In the genomic region with DNA sequence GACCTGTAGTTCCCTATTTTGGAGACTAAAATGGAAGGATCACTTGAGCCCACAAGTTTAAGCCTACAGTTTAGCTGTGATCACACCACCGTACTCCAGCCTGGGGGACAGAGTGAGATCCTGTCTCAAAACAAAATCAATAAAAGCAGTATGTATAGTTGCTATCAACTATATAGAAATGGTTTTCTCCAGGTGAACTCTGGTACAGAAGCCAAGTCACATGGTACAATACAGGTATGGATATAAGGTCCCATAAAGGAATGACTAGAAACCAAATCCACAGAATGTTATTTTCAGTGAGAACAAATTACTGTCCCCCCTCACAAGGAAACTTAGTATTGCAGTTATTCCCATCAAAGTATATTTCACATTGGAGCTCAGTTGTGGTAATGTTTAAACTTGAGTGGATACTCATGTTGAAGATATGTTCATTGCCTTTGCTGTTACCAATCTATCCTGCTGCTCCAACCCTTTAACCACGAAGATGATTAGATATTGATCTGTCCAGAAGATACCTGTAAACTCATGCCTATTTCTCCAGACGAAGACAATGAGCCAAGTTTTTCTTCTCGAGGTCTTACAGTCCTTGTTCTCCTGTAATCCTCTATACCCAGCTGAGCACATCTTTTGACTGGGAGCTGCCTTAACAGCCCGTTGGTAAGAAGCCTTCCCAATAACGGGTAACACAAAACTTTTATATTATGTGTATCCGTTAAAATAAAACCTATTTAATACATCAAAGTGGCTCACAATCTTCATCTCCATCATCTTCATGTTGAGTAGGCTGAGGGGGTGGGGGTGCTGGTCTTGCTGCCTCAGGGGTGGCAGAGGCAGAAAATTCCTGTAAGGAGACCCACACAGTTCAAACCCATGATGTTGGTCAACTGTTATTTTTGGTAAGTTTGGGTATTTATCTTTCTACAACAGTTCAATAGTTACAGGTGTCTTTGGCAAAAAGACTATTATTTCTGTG, we compare ENCODE assay signal across 11 cellular contexts. TPM values are rescaled to one million over a fixed set of nuclear protein-coding genes. Genes with fewer than 3 reads are reported as not detected.
DNase-seq lines count a peak whose midpoint lies in the region; ATAC-seq and TF ChIP-seq lines count a peak whose summit lies in the region.
"Had no signal": no experiment of that assay in that cellular context is flagged by ENCODE, and none has a peak within 500 bp of the region (broad histone marks: within the 10 kb centered on the region; RNA-seq: fewer than 3 reads in every experiment).

No MANE protein-coding gene starts in this region.

- peaks cover 75% of the 10 kb centered on the region for H3F3A ChIP-seq in neural progenitor cell (ENCODE audit: low read depth)

- peaks cover 41% of the 10 kb centered on the region for H3K36me3 Mint-ChIP-seq in activated CD4-positive, alpha-beta T cell treated with anti-CD3 and anti-CD28 coated beads for 36 hours (ENCODE audit: low read depth)
- peaks cover 55% of the 10 kb centered on the region for H3K36me3 Mint-ChIP-seq in activated T-helper 17 cell treated with anti-CD3 and anti-CD28 coated beads, Interleukin-2, amount 50 U/mL, for 72 hours (ENCODE audit: low read depth)
- H3K36me3 Mint-ChIP-seq in neural progenitor cell, result peaks cover 24% of the 10 kb centered on the region

- TSS peak; percentile 1 for BruUV-seq in HCT116 (replicated peaks; lab: Mats Ljungman, UMichigan)

- peaks cover 33 to 36% of the 10 kb centered on the region in 2 experiments for H3K36me3 ChIP-seq in HCT116 (ENCODE audit: control insufficient read depth in 1 of 2, insufficient read depth in 2 of 2, low read length in 2 of 2)
- peaks cover 21% of the 10 kb centered on the region for H3K36me3 ChIP-seq in neural progenitor cell

- H3K9me3 ChIP-seq in HCT116 (ENCODE audit: control insufficient read depth in 1 of 2, insufficient read depth in 1 of 2, low read depth in 1 of 2, low read length in 2 of 2), result no peaks in the 10 kb centered on the region
- H3K9me3 ChIP-seq in neural progenitor cell (ENCODE audit: low read depth), result no peaks in the 10 kb centered on the region
- H3K9me3 ChIP-seq: body of pancreas, MG63 had no signal

- no peaks in the 10 kb centered on the region for H3K27me3 ChIP-seq in HCT116 (ENCODE audit: insufficient read depth, low read length)
- no peaks in the 10 kb centered on the region for H3K27me3 ChIP-seq in neural progenitor cell
- H3K27me3 ChIP-seq: body of pancreas, MG63 had no signal

- H3K9me2 ChIP-seq in HCT116 (ENCODE audit: insufficient read depth), result no peaks in the 10 kb centered on the region

- peak overlapping the region; percentile 55 for H3K27ac Mint-ChIP-seq in activated CD4-positive, alpha-beta T cell treated with anti-CD3 and anti-CD28 coated beads for 36 hours
- no peak overlapping the region for H3K27ac Mint-ChIP-seq in activated T-helper 17 cell treated with anti-CD3 and anti-CD28 coated beads, Interleukin-2, amount 50 U/mL, for 72 hours
- no peak overlapping the region for H3K27ac Mint-ChIP-seq in neural progenitor cell

- no peak for DNase-seq in activated CD4-positive, alpha-beta T cell treated with anti-CD3 and anti-CD28 coated beads for 36 hours
- no peak for DNase-seq in activated CD4-positive, alpha-beta T cell treated with anti-CD3 and anti-CD28 coated beads, Interleukin-2, amount 50 U/mL, for 48 hours
- DNase-seq in HCT116 (ENCODE audit: low read depth, low spot score) (no peak), neural progenitor cell (ENCODE audit: low spot score) (no peak), kidney tubule cell (ENCODE audit: low spot score) (no peak), HuH-7.5 (ENCODE audit: low spot score) (no peak), NCI-H128 (lab: John Stamatoyannopoulos, UW; ENCODE audit: unreplicated experiment) (no peak)
- DNase-seq: body of pancreas; MG63; stimulated activated CD4-positive, alpha-beta T cell treated with anti-CD3 and anti-CD28 coated beads, Interleukin-4, amount 100 ng/mL, for 24 hours had no signal

- TF ChIP-seq CTCF in HCT116 (IDR thresholded peaks at IDR 0.05 in 2 of 3, conservative IDR thresholded peaks at IDR 0.05 in 1 of 3; ENCODE audit: borderline replicate concordance in 1 of 3, insufficient read depth in 1 of 3, low read depth in 2 of 3, low read length in 2 of 3) (no peak), neural progenitor cell (IDR thresholded peaks at IDR 0.05) (no peak)

- H3K4me3 ChIP-seq in HCT116 (replicated peaks in 1 of 2; ENCODE audit: low read depth in 1 of 2, low read length in 2 of 2) (no peak overlapping the region), neural progenitor cell (no peak overlapping the region)
- H3K4me3 ChIP-seq: body of pancreas, MG63 had no signal

- CTCF ChIA-PET in activated CD4-positive, alpha-beta T cell treated with anti-CD3 and anti-CD28 coated beads for 36 hours (lab: Charles Lee), result interaction anchor here (0.7 to 1.3 kb wide), 5 partner anchors 9 to 1147 kb away, joined by 3 to 5 read pairs (median 4); no protein-coding TSS in a partner anchor
- CTCF ChIA-PET in HCT116 (lab: Charles Lee), result interaction anchor here (1.1 to 3.0 kb wide), 3 partner anchors 30 to 253 kb away, joined by 3 to 15 read pairs (median 10); no protein-coding TSS in a partner anchor

- intact Hi-C loops in activated CD4-positive, alpha-beta T cell treated with anti-CD3 and anti-CD28 coated beads for 36 hours (cut with DNase I, micrococcal nuclease), result loop anchor here (5.0 to 10.0 kb wide), 2 partner anchors 86 to 248 kb away; a partner anchor contains a TSS
- intact Hi-C loops in HCT116 (cut with micrococcal nuclease), result no loop called here

- H3K27ac ChIP-seq in HCT116 (ENCODE audit: low read depth, low read length), result no peak overlapping the region
- H3K27ac ChIP-seq in neural progenitor cell, result peak overlapping the region; percentile 42
- H3K27ac ChIP-seq: body of pancreas had no signal

- no peak overlapping the region for H3K4me3 Mint-ChIP-seq in activated CD4-positive, alpha-beta T cell treated with anti-CD3 and anti-CD28 coated beads for 36 hours
- H3K4me3 Mint-ChIP-seq in activated T-helper 17 cell treated with anti-CD3 and anti-CD28 coated beads, Interleukin-2, amount 50 U/mL, for 72 hours, result no peak overlapping the region
- no peak overlapping the region for H3K4me3 Mint-ChIP-seq in neural progenitor cell

- peaks cover 0 to 3% of the 10 kb centered on the region in 2 experiments; a peak in 1 of 4 replicates for H3K4me1 ChIP-seq in HCT116 (ENCODE audit: control insufficient read depth in 1 of 2, insufficient read depth in 2 of 2, low read length in 2 of 2)
- H3K4me1 ChIP-seq in neural progenitor cell, result no peaks in the 10 kb centered on the region
- H3K4me1 ChIP-seq: body of pancreas had no signal

- H3K79me2 ChIP-seq in HCT116 (ENCODE audit: insufficient read depth, low read length) (peaks cover 35% of the 10 kb centered on the region), neural progenitor cell (ENCODE audit: low read depth) (peaks cover 45% of the 10 kb centered on the region)

- no peaks in the 10 kb centered on the region for H3K9me3 Mint-ChIP-seq in activated CD4-positive, alpha-beta T cell treated with anti-CD3 and anti-CD28 coated beads for 36 hours (ENCODE audit: low read depth)
- H3K9me3 Mint-ChIP-seq in activated T-helper 17 cell treated with anti-CD3 and anti-CD28 coated beads, Interleukin-2, amount 50 U/mL, for 72 hours, result no peaks in the 10 kb centered on the region
- H3K9me3 Mint-ChIP-seq in neural progenitor cell, result no peaks in the 10 kb centered on the region

- RAD21 ChIA-PET in HCT116 (lab: Charles Lee; ENCODE audit: low non-redundant PET in 1 of 2, low total read pairs in 2 of 2, uncharacterized antibody in 2 of 2, unreplicated experiment in 2 of 2), result interaction anchor here in 1 of 2 experiments (0.6 kb wide), 1 partner anchor 25 kb away, joined by 5 read pairs; no protein-coding TSS in a partner anchor

- H3K4me2 ChIP-seq in HCT116 (ENCODE audit: low read length) (no peak overlapping the region), neural progenitor cell (no peak overlapping the region)

- TF ChIP-seq RAD21 in HCT116 (IDR thresholded peaks at IDR 0.05; ENCODE audit: low read depth), result no peak

- H3K9ac ChIP-seq in HCT116 (ENCODE audit: low read length) (no peak overlapping the region), neural progenitor cell (no peak overlapping the region)

- H3K27me3 Mint-ChIP-seq in activated CD4-positive, alpha-beta T cell treated with anti-CD3 and anti-CD28 coated beads for 36 hours, result no peaks in the 10 kb centered on the region
- no peaks in the 10 kb centered on the region for H3K27me3 Mint-ChIP-seq in activated T-helper 17 cell treated with anti-CD3 and anti-CD28 coated beads, Interleukin-2, amount 50 U/mL, for 72 hours
- no peaks in the 10 kb centered on the region for H3K27me3 Mint-ChIP-seq in neural progenitor cell (ENCODE audit: insufficient read depth, low read depth)

- POLR2A ChIA-PET in activated CD4-positive, alpha-beta T cell treated with anti-CD3 and anti-CD28 coated beads for 36 hours (lab: Charles Lee), result interaction anchor here (0.6 to 2.4 kb wide), 13 partner anchors 10 to 1429 kb away, joined by 3 to 10 read pairs (median 4); no protein-coding TSS in a partner anchor
- POLR2A ChIA-PET in HCT116 (lab: Charles Lee), result interaction anchor here (1.2 to 2.1 kb wide), 3 partner anchors 12 to 14 kb away, joined by 4 to 7 read pairs (median 4); no protein-coding TSS in a partner anchor

- H3K4me1 Mint-ChIP-seq in activated CD4-positive, alpha-beta T cell treated with anti-CD3 and anti-CD28 coated beads for 36 hours, result peaks cover 1% of the 10 kb centered on the region
- H3K4me1 Mint-ChIP-seq in activated T-helper 17 cell treated with anti-CD3 and anti-CD28 coated beads, Interleukin-2, amount 50 U/mL, for 72 hours, result no peaks in the 10 kb centered on the region
- H3K4me1 Mint-ChIP-seq in neural progenitor cell, result no peaks in the 10 kb centered on the region

- ATAC-seq in activated CD4-positive, alpha-beta T cell treated with anti-CD3 and anti-CD28 coated beads for 36 hours, result peak; percentile 27
- peak; percentile 8; the same call in 1 of the 2 replicates for ATAC-seq in HCT116
- ATAC-seq in activated T-helper 17 cell treated with anti-CD3 and anti-CD28 coated beads, Interleukin-2, amount 50 U/mL, for 72 hours (replicated peaks), result peak; percentile 18
- ATAC-seq: body of pancreas had no signal

- no peak for TF ChIP-seq POLR2A in HCT116 (IDR thresholded peaks at IDR 0.05; ENCODE audit: borderline replicate concordance, extremely low read depth, insufficient read depth, insufficient read length)

- H4K20me1 ChIP-seq in HCT116 (ENCODE audit: insufficient read depth) (peaks cover 36% of the 10 kb centered on the region; the same call in 1 of the 2 replicates), neural progenitor cell (ENCODE audit: low read depth) (peaks cover 64% of the 10 kb centered on the region)

- no peak overlapping the region for H2AFZ ChIP-seq in HCT116 (ENCODE audit: low read depth, low read length, poor library complexity, severe bottlenecking)
- no peak overlapping the region for H2AFZ ChIP-seq in neural progenitor cell (replicated peaks)

TF ChIP-seq in HCT116, 20 proteins besides CTCF, POLR2A, EP300 and RAD21 (continues in another document):
- TF ChIP-seq ZFX (IDR thresholded peaks at IDR 0.05) (no peak), JUND (IDR thresholded peaks at IDR 0.05) (peak; percentile 26; the same call in 1 of the 2 replicates)

RNA-seq across cellular contexts. Expression of a gene that starts 24.6 kb away (rescaled TPM):
- 100 to 1,000 TPM; 228 to 344 TPM for total RNA-seq in activated CD4-positive, alpha-beta T cell treated with anti-CD3 and anti-CD28 coated beads for 36 hours
- total RNA-seq in HCT116 (2021; ENCODE audit: unreplicated experiment) (172 TPM), neural progenitor cell (ENCODE audit: low replicate concordance) (310 and 431 TPM in 2 replicates)
- 155 and 228 TPM in 2 replicates for polyA plus RNA-seq in HCT116 (2012)
- total RNA-seq in activated T-helper 17 cell treated with anti-CD3 and anti-CD28 coated beads, Interleukin-2, amount 50 U/mL, for 72 hours, result 100 to 1,000 TPM; 158 to 232 TPM
